In genomic region chr4:111883557-111883999, GRCh38 we compare ENCODE assay signal across 20 cellular contexts.
A peak's percentile ranks its signal among the peaks of the same experiment; 100 is the strongest.
DNase-seq lines count a peak whose midpoint lies in the region; ATAC-seq and TF ChIP-seq lines count a peak whose summit lies in the region.
"Had no signal": no experiment of that assay in that cellular context is flagged by ENCODE, and none has a peak within 500 bp of the region (broad histone marks: within the 10 kb centered on the region; RNA-seq: fewer than 3 reads in every experiment).

No MANE protein-coding gene starts in this region.

- TF ChIP-seq CTCF in LNCaP clone FGC (IDR thresholded peaks at IDR 0.05; ENCODE audit: control insufficient read depth, extremely low read depth, insufficient read depth) (no peak), glutamatergic neuron (IDR thresholded peaks at IDR 0.05; ENCODE audit: partially characterized antibody, unreplicated experiment) (no peak)

- H3K27ac Mint-ChIP-seq in glutamatergic neuron (ENCODE audit: unreplicated experiment), result peak overlapping the region; percentile 73
- H3K27ac Mint-ChIP-seq: effector memory CD8-positive, alpha-beta T cell had no signal

- ATAC-seq in HG03159 (IDR thresholded peaks at IDR 0.05; ENCODE audit: unreplicated experiment), result no peak
- ATAC-seq in HG02571 (IDR thresholded peaks at IDR 0.05; ENCODE audit: unreplicated experiment), result no peak
- ATAC-seq: effector memory CD8-positive, alpha-beta T cell; stimulated activated naive CD8-positive, alpha-beta T cell treated with anti-CD3 and anti-CD28 coated beads, Interleukin-15, Interleukin-2, amounts not matched to agents 100 U/mL and 50 U/mL, for 24 hours had no signal

- peak; percentile 63 for DNase-seq in COLO668 (lab: John Stamatoyannopoulos, UW; ENCODE audit: unreplicated experiment)
- peak; percentile 42 for DNase-seq in LNCaP clone FGC (ENCODE audit: low read depth)
- peak; percentile 95 for DNase-seq in NCI-H748 (lab: John Stamatoyannopoulos, UW; ENCODE audit: unreplicated experiment)
- DNase-seq in glutamatergic neuron, result no peak
- DNase-seq in NOMO-1 (lab: John Stamatoyannopoulos, UW; ENCODE audit: unreplicated experiment in 2 of 2), result no peak
- DNase-seq in stimulated activated CD8-positive, alpha-beta memory T cell treated with anti-CD3 and anti-CD28 coated beads, Interleukin-4, amount 100 ng/mL, for 48 hours, result no peak
- DNase-seq: activated CD4-positive, alpha-beta T cell treated with anti-CD3 and anti-CD28 coated beads for 1 hour; activated CD8-positive, alpha-beta memory T cell treated with anti-CD3 and anti-CD28 coated beads, Interleukin-2, amount 50 U/mL, for 48 hours; activated naive CD4-positive, alpha-beta T cell treated with anti-CD3 and anti-CD28 coated beads, Interleukin-2, amount 50 U/mL, for 16 hours; Calu3; effector memory CD8-positive, alpha-beta T cell; foreskin melanocyte; HCEC 1CT; KG1; NCI-H2171 treated with DMSO at 0.1 percent for 48 hours; stimulated activated naive CD8-positive, alpha-beta T cell treated with anti-CD3 and anti-CD28 coated beads, Interleukin-15, Interleukin-2, amounts not matched to agents 100 U/mL and 50 U/mL, for 24 hours; T-helper 1 cell had no signal

- H3K4me3 ChIP-seq in LNCaP clone FGC (ENCODE audit: low read depth, low read length), result no peak overlapping the region
- H3K4me3 ChIP-seq: breast epithelium had no signal

- peak overlapping the region; percentile 64 for H3K4me3 Mint-ChIP-seq in glutamatergic neuron (ENCODE audit: unreplicated experiment)
- H3K4me3 Mint-ChIP-seq: effector memory CD8-positive, alpha-beta T cell had no signal

- peaks cover 2% of the 10 kb centered on the region for H3K9me3 Mint-ChIP-seq in glutamatergic neuron (ENCODE audit: unreplicated experiment)

- no peaks in the 10 kb centered on the region for H3K27me3 Mint-ChIP-seq in glutamatergic neuron (ENCODE audit: unreplicated experiment)
- H3K27me3 Mint-ChIP-seq: effector memory CD8-positive, alpha-beta T cell had no signal

- peaks cover 26% of the 10 kb centered on the region for H3K4me1 Mint-ChIP-seq in glutamatergic neuron (ENCODE audit: low read depth, unreplicated experiment)

- no peaks in the 10 kb centered on the region for H3K36me3 Mint-ChIP-seq in glutamatergic neuron (ENCODE audit: unreplicated experiment)

Comparison
In these comparisons a context has a peak if more than half of its experiments do, and no peak if none do; other contexts are left out.
1. DNase-seq: peak in COLO668 (single experiment), LNCaP clone FGC (single experiment) and NCI-H748 (single experiment); none in glutamatergic neuron (single experiment), NOMO-1 (0 of 2) and stimulated activated CD8-positive, alpha-beta memory T cell treated with anti-CD3 and anti-CD28 coated beads, Interleukin-4, amount 100 ng/mL, for 48 hours (single experiment).